22 cellular contexts compared by ENCODE assay signal in genomic region chr15:32729700-32730099, GRCh38. TPM values are rescaled to one million over a fixed set of nuclear protein-coding genes. Genes with fewer than 3 reads are reported as not detected.
"Had no signal": no experiment of that assay in that cellular context is flagged by ENCODE, and none has a peak within 500 bp of the region (broad histone marks: within the 10 kb centered on the region; RNA-seq: fewer than 3 reads in every experiment).

No MANE protein-coding gene starts in this region.

- DNase-seq: activated CD4-positive, alpha-beta T cell treated with anti-CD3 and anti-CD28 coated beads, Interleukin-2, amount 50 U/mL, for 1 hour; activated CD8-positive, alpha-beta memory T cell treated with anti-CD3 and anti-CD28 coated beads for 24 hours; activated CD8-positive, alpha-beta memory T cell treated with anti-CD3 and anti-CD28 coated beads, Interleukin-2, amount 50 U/mL, for 48 hours; activated naive CD8-positive, alpha-beta T cell treated with anti-CD3 and anti-CD28 coated beads, Interleukin-2, amount 10 ng/mL, durations not matched to agents 7 days and 5 days; brain microvascular endothelial cell; erythroblast; head of caudate nucleus; kidney; midbrain; ovary; right lobe of liver; small intestine; stimulated activated CD4-positive, alpha-beta T cell treated with anti-CD3 and anti-CD28 coated beads, Interleukin-4, amount 100 ng/mL, for 1 hour had no signal

- H3K27me3 ChIP-seq: brain microvascular endothelial cell, ovary, right lobe of liver had no signal

- H3K4me3 ChIP-seq: coronary artery, lung, ovary, right lobe of liver, thoracic aorta had no signal

- H3K27ac Mint-ChIP-seq: activated naive CD8-positive, alpha-beta T cell treated with anti-CD3 and anti-CD28 coated beads, Interleukin-2, amount 10 ng/mL, durations not matched to agents 7 days and 5 days; stimulated activated effector memory CD8-positive, alpha-beta T cell treated with anti-CD3 and anti-CD28 coated beads, Interleukin-12 subunit alpha, Interleukin-12 subunit beta, amount 100 ng/mL, for 72 hours; T-helper 1 cell treated with Interleukin-12 subunit alpha and Interleukin-12 subunit beta and Interleukin-4 antibody, amounts not matched to agents 30 μg/mL and 1 μg/mL, for 36 hours had no signal

- H3K4me3 Mint-ChIP-seq: activated naive CD8-positive, alpha-beta T cell treated with anti-CD3 and anti-CD28 coated beads, Interleukin-2, amount 10 ng/mL, durations not matched to agents 7 days and 5 days; central memory CD8-positive, alpha-beta T cell; neural crest cell; stimulated activated effector memory CD8-positive, alpha-beta T cell treated with anti-CD3 and anti-CD28 coated beads, Interleukin-12 subunit alpha, Interleukin-12 subunit beta, amount 100 ng/mL, for 72 hours; T-helper 1 cell treated with Interleukin-12 subunit alpha and Interleukin-12 subunit beta and Interleukin-4 antibody, amounts not matched to agents 30 μg/mL and 1 μg/mL, for 36 hours had no signal

- H3K9me3 ChIP-seq: ovary, right lobe of liver had no signal

- H3K27ac ChIP-seq: brain microvascular endothelial cell, coronary artery, ovary, right lobe of liver, thoracic aorta had no signal

- ATAC-seq: activated CD4-positive, CD25-positive, alpha-beta regulatory T cell treated with anti-CD3 and anti-CD28 coated beads, Interleukin-2, amount 50 U/mL, for 24 hours; left lobe of liver; right lobe of liver; stimulated activated effector memory CD8-positive, alpha-beta T cell treated with anti-CD3 and anti-CD28 coated beads, Interleukin-12 subunit alpha, Interleukin-12 subunit beta, amount 100 ng/mL, for 72 hours had no signal

- H3K36me3 ChIP-seq: ovary, right lobe of liver, thoracic aorta had no signal

- H3K4me1 Mint-ChIP-seq: activated naive CD8-positive, alpha-beta T cell treated with anti-CD3 and anti-CD28 coated beads, Interleukin-2, amount 10 ng/mL, durations not matched to agents 7 days and 5 days; central memory CD8-positive, alpha-beta T cell; stimulated activated effector memory CD8-positive, alpha-beta T cell treated with anti-CD3 and anti-CD28 coated beads, Interleukin-12 subunit alpha, Interleukin-12 subunit beta, amount 100 ng/mL, for 72 hours had no signal

- H3K36me3 Mint-ChIP-seq: activated naive CD8-positive, alpha-beta T cell treated with anti-CD3 and anti-CD28 coated beads, Interleukin-2, amount 10 ng/mL, durations not matched to agents 7 days and 5 days; stimulated activated effector memory CD8-positive, alpha-beta T cell treated with anti-CD3 and anti-CD28 coated beads, Interleukin-12 subunit alpha, Interleukin-12 subunit beta, amount 100 ng/mL, for 72 hours had no signal

RNA-seq across cellular contexts. Expression of gene GREM1, which starts 11.9 kb away (rescaled TPM):
- total RNA-seq: activated naive CD8-positive, alpha-beta T cell treated with anti-CD3 and anti-CD28 coated beads, Interleukin-2, amount 10 ng/mL, durations not matched to agents 7 days and 5 days had no signal
